Comparison of ENCODE assay signal across 19 cellular contexts in genomic region chr11:10400856-10401255, GRCh38. TPM values are rescaled to one million over a fixed set of nuclear protein-coding genes. Genes with fewer than 3 reads are reported as not detected.
DNase-seq lines count a peak whose midpoint lies in the region; ATAC-seq and TF ChIP-seq lines count a peak whose summit lies in the region.
"Had no signal": no experiment of that assay in that cellular context is flagged by ENCODE, and none has a peak within 500 bp of the region (broad histone marks: within the 10 kb centered on the region; RNA-seq: fewer than 3 reads in every experiment).

No MANE protein-coding gene starts in this region.

- H3K4me1 ChIP-seq in right atrium auricular region = peaks cover 0 to 9% of the 10 kb centered on the region in 2 donors
- H3K4me1 ChIP-seq: foreskin keratinocyte had no signal

- no peaks in the 10 kb centered on the region for H3K9me3 ChIP-seq in SK-N-MC (ENCODE audit: low read depth, low read length)
- H3K9me3 ChIP-seq in right atrium auricular region = no peaks in the 10 kb centered on the region
- H3K9me3 ChIP-seq: adrenal gland, thoracic aorta had no signal

- ATAC-seq in HG03442 (IDR thresholded peaks at IDR 0.05; ENCODE audit: unreplicated experiment) (no peak), HG02678 (IDR thresholded peaks at IDR 0.05; ENCODE audit: unreplicated experiment) (no peak), GM18520 (IDR thresholded peaks at IDR 0.05; ENCODE audit: unreplicated experiment) (no peak)
- ATAC-seq: foreskin keratinocyte had no signal

- H3K36me3 ChIP-seq in SK-N-MC (ENCODE audit: insufficient read depth, low read length) = no peaks in the 10 kb centered on the region
- H3K36me3 ChIP-seq in right atrium auricular region = no peaks in the 10 kb centered on the region
- H3K36me3 ChIP-seq: adrenal gland, thoracic aorta, WERI-Rb-1 had no signal

- DNase-seq in AML-193 (lab: John Stamatoyannopoulos, UW) (peak; percentile 63 to 64), HCEC 1CT (peak; percentile 58), SK-N-MC (ENCODE audit: low read depth, low spot score) (no peak), right atrium auricular region (ENCODE audit: low spot score) (peak; percentile 57), ureter (ENCODE audit: low spot score) (no peak)
- DNase-seq: foreskin keratinocyte, GF-D8, naive B cell, NCI-H1436, NCI-H345, WERI-Rb-1 had no signal

- peak overlapping the region; percentile 72 for H3K27ac ChIP-seq in SK-N-MC
- no peak overlapping the region for H3K27ac ChIP-seq in right atrium auricular region
- H3K27ac ChIP-seq: foreskin keratinocyte, parathyroid adenoma, WERI-Rb-1 had no signal

- H3K4me3 ChIP-seq in SK-N-MC (peak overlapping the region; percentile 18; the same call in 1 of the 2 replicates), right atrium auricular region (no peak overlapping the region)
- H3K4me3 ChIP-seq: adrenal gland, lung, smooth muscle cell, thoracic aorta had no signal

- no peak for TF ChIP-seq CTCF in right atrium auricular region (IDR thresholded peaks at IDR 0.05)

- H3K9ac ChIP-seq in SK-N-MC (ENCODE audit: insufficient read length) = no peak overlapping the region
- H3K9ac ChIP-seq: parathyroid adenoma had no signal

- H3K27me3 ChIP-seq in right atrium auricular region = no peaks in the 10 kb centered on the region
- H3K27me3 ChIP-seq: adrenal gland, foreskin keratinocyte had no signal

RNA-seq across cellular contexts. Expression of gene AMPD3, which starts 54.2 kb away (rescaled TPM):
- total RNA-seq in right atrium auricular region = 1 to 10 TPM; 2.8 to 5.3 TPM
- total RNA-seq in ureter = 24.7 TPM

Comparison
In these comparisons a context has a peak if more than half of its experiments do, and no peak if none do; other contexts are left out.
1. DNase-seq: peak in AML-193 (2 of 2), HCEC 1CT (single experiment) and right atrium auricular region (single experiment); none in SK-N-MC (single experiment) and ureter (single experiment).